Comparison of ENCODE assay signal across 1 cellular context in genomic region chr4:52071786-52072552, GRCh38.
TF ChIP-seq lines count a peak whose summit lies in the region.

No MANE protein-coding gene starts in this region.

TF ChIP-seq in H1, 55 proteins besides CTCF, POLR2A, EP300 and RAD21:
- no peak for TF ChIP-seq USF2 (IDR thresholded peaks at IDR 0.05; ENCODE audit: low read length)
- no peak for TF ChIP-seq GABPA (IDR thresholded peaks at IDR 0.05; ENCODE audit: borderline replicate concordance, insufficient read depth, low read length)
- TF ChIP-seq E2F6 (IDR thresholded peaks at IDR 0.05) = no peak
- TF ChIP-seq CHD1 (IDR thresholded peaks at IDR 0.05; ENCODE audit: low read depth, low read length) = no peak
- no peak for TF ChIP-seq CHD2 (IDR thresholded peaks at IDR 0.05; ENCODE audit: low read length)
- TF ChIP-seq CTBP2 (IDR thresholded peaks at IDR 0.05; ENCODE audit: borderline replicate concordance, insufficient read depth, insufficient read length, low read length) = no peak
- TF ChIP-seq CREB1 (IDR thresholded peaks at IDR 0.05) = no peak
- no peak for TF ChIP-seq RNF2 (IDR thresholded peaks at IDR 0.05; ENCODE audit: borderline replicate concordance, low read depth, low read length, missing control alignments, poor library complexity, severe bottlenecking)
- TF ChIP-seq CBX8 (IDR thresholded peaks at IDR 0.05; ENCODE audit: borderline replicate concordance, low read depth, low read length) = no peak
- no peak for TF ChIP-seq KDM5A (IDR thresholded peaks at IDR 0.05; ENCODE audit: low read length)
- no peak for TF ChIP-seq TAF7 (optimal IDR thresholded peaks at IDR 0.05; ENCODE audit: borderline replicate concordance, low read depth, low read length)
- TF ChIP-seq TBP (IDR thresholded peaks at IDR 0.05; ENCODE audit: low read depth, low read length) = no peak
- TF ChIP-seq EGR1 (IDR thresholded peaks at IDR 0.05; ENCODE audit: borderline replicate concordance, low read depth, low read length) = no peak
- no peak for TF ChIP-seq SUZ12 (IDR thresholded peaks at IDR 0.05; ENCODE audit: low read length)
- TF ChIP-seq SP4 (IDR thresholded peaks at IDR 0.05; ENCODE audit: low read length) = no peak
- no peak for TF ChIP-seq SAP30 (IDR thresholded peaks at IDR 0.05; ENCODE audit: insufficient read depth, insufficient replicate concordance, low read length)
- TF ChIP-seq NANOG (IDR thresholded peaks at IDR 0.05; ENCODE audit: insufficient read depth, low read depth, low read length, poor library complexity, severe bottlenecking) = no peak
